In genomic region chr20:17562804-17563305, GRCh38 we compare ENCODE assay signal across 13 cellular contexts. TPM values are rescaled to one million over a fixed set of nuclear protein-coding genes. Genes with fewer than 3 reads are reported as not detected.
DNase-seq lines count a peak whose midpoint lies in the region; ATAC-seq and TF ChIP-seq lines count a peak whose summit lies in the region.
"Had no signal": no experiment of that assay in that cellular context is flagged by ENCODE, and none has a peak within 500 bp of the region (broad histone marks: within the 10 kb centered on the region; RNA-seq: fewer than 3 reads in every experiment).

No MANE protein-coding gene starts in this region.

- peak overlapping the region; percentile 85 for H2AFZ ChIP-seq in mammary epithelial cell (ENCODE audit: low read depth, low read length)

- in situ Hi-C loops in mammary epithelial cell (cut with MboI; ENCODE audit: low sequenced_read_pairs in 2 of 2): no loop called here

- no peak overlapping the region for H3K4me3 Mint-ChIP-seq in activated CD4-positive, alpha-beta memory T cell treated with anti-CD3 and anti-CD28 coated beads, Interleukin-2, amount 10 ng/mL, durations not matched to agents 7 days and 5 days
- H3K4me3 Mint-ChIP-seq: activated naive CD8-positive, alpha-beta T cell treated with anti-CD3 and anti-CD28 coated beads, Interleukin-2, amount 10 ng/mL, durations not matched to agents 7 days and 5 days had no signal

- no peak overlapping the region for H3K4me3 ChIP-seq in mammary epithelial cell (replicated peaks in 1 of 3; ENCODE audit: insufficient read depth in 1 of 3, low read depth in 2 of 3, low read length in 3 of 3)
- H3K4me3 ChIP-seq in tibial artery: no peak overlapping the region
- H3K4me3 ChIP-seq: ovary had no signal

- no peak overlapping the region for H3K4me2 ChIP-seq in mammary epithelial cell (ENCODE audit: insufficient read depth, low read depth, low read length)

- ATAC-seq in HG03342 (IDR thresholded peaks at IDR 0.05; ENCODE audit: unreplicated experiment): no peak

- H3K27me3 ChIP-seq in mammary epithelial cell (ENCODE audit: insufficient read depth, low read length): no peaks in the 10 kb centered on the region
- no peaks in the 10 kb centered on the region for H3K27me3 ChIP-seq in tibial artery
- H3K27me3 ChIP-seq: ovary had no signal

- peak overlapping the region; percentile 39 for H3K9ac ChIP-seq in mammary epithelial cell (ENCODE audit: insufficient read depth, low read length)

- dilution Hi-C loops in mammary epithelial cell (cut with HindIII; ENCODE audit: low sequenced_read_pairs): no loop called here

- peaks cover 13% of the 10 kb centered on the region for H3K27me3 Mint-ChIP-seq in activated CD4-positive, alpha-beta memory T cell treated with anti-CD3 and anti-CD28 coated beads, Interleukin-2, amount 10 ng/mL, durations not matched to agents 7 days and 5 days

- no peaks in the 10 kb centered on the region for H4K20me1 ChIP-seq in mammary epithelial cell (ENCODE audit: insufficient read depth, low read length)

- H3K27ac ChIP-seq in mammary epithelial cell (ENCODE audit: insufficient read depth, low read depth, low read length) (peak overlapping the region; percentile 90), tibial artery (peak overlapping the region; percentile 99 to 100)
- H3K27ac ChIP-seq: 22Rv1, ovary had no signal

- TF ChIP-seq CTCF in mammary epithelial cell (conservative IDR thresholded peaks at IDR 0.05 in 1 of 2, IDR thresholded peaks at IDR 0.05 in 1 of 2; ENCODE audit: extremely low read depth in 1 of 2, insufficient read depth in 1 of 2, low read depth in 1 of 2, low read length in 2 of 2): no peak
- no peak for TF ChIP-seq CTCF in tibial artery (IDR thresholded peaks at IDR 0.05)

- peaks cover 27% of the 10 kb centered on the region for H3K4me1 Mint-ChIP-seq in activated CD4-positive, alpha-beta memory T cell treated with anti-CD3 and anti-CD28 coated beads, Interleukin-2, amount 10 ng/mL, durations not matched to agents 7 days and 5 days

- H3K79me2 ChIP-seq in mammary epithelial cell (ENCODE audit: insufficient read depth, low read length): peaks cover 1% of the 10 kb centered on the region

- POLR2A ChIA-PET in activated CD4-positive, alpha-beta memory T cell treated with anti-CD3 and anti-CD28 coated beads, Interleukin-2, amount 10 ng/mL, durations not matched to agents 7 days and 5 days (lab: Charles Lee): no interaction called here

- H3K9me3 ChIP-seq in mammary epithelial cell (replicated peaks; ENCODE audit: insufficient read depth, low read length): no peaks in the 10 kb centered on the region
- no peaks in the 10 kb centered on the region for H3K9me3 ChIP-seq in tibial artery
- H3K9me3 ChIP-seq: ovary had no signal

- no TSS peak for BruUV-seq in mammary epithelial cell (replicated peaks; lab: Mats Ljungman, UMichigan)

- DNase-seq in DMS53 (lab: John Stamatoyannopoulos, UW) (peak; percentile 31), DMS53 treated with DMSO at 0.1 percent for 48 hours (lab: John Stamatoyannopoulos, UW; ENCODE audit: unreplicated experiment) (no peak), mammary epithelial cell (peak; percentile 77), islet precursor cell (peak; percentile 76), tibial artery (peak in 1 of 2 donors; percentile 48), iPS-NIHi11 (ENCODE audit: low spot score) (no peak)
- DNase-seq in activated CD4-positive, alpha-beta memory T cell treated with anti-CD3 and anti-CD28 coated beads, Interleukin-2, amount 10 ng/mL, durations not matched to agents 7 days and 5 days: no peak
- DNase-seq: activated CD4-positive, alpha-beta T cell treated with anti-CD3 and anti-CD28 coated beads for 48 hours; activated naive CD8-positive, alpha-beta T cell treated with anti-CD3 and anti-CD28 coated beads, Interleukin-2, amount 10 ng/mL, durations not matched to agents 7 days and 5 days; MM.1S; ovary had no signal

- H3K36me3 Mint-ChIP-seq in activated CD4-positive, alpha-beta memory T cell treated with anti-CD3 and anti-CD28 coated beads, Interleukin-2, amount 10 ng/mL, durations not matched to agents 7 days and 5 days (ENCODE audit: low read depth): no peaks in the 10 kb centered on the region

- H3K36me3 ChIP-seq in mammary epithelial cell (ENCODE audit: insufficient read depth, low read length) (no peaks in the 10 kb centered on the region), tibial artery (no peaks in the 10 kb centered on the region)
- H3K36me3 ChIP-seq: ovary had no signal

- intact Hi-C loops in mammary epithelial cell (cut with micrococcal nuclease) (no loop called here), tibial artery (cut with DNase I; ENCODE audit: low total_unique reads) (no loop called here)

- H3K4me1 ChIP-seq in mammary epithelial cell (ENCODE audit: insufficient read depth, low read length): peaks cover 41% of the 10 kb centered on the region
- peaks cover 0 to 98% (median 68%) of the 10 kb centered on the region in 4 donors for H3K4me1 ChIP-seq in tibial artery

- WGBS in mammary epithelial cell (ENCODE audit: low coverage, missing lambda C conversion rate): 0% methylated on average over 2 of the region's 2 CpGs

- H3K27ac Mint-ChIP-seq in activated CD4-positive, alpha-beta memory T cell treated with anti-CD3 and anti-CD28 coated beads, Interleukin-2, amount 10 ng/mL, durations not matched to agents 7 days and 5 days: no peak overlapping the region
- H3K27ac Mint-ChIP-seq: activated naive CD8-positive, alpha-beta T cell treated with anti-CD3 and anti-CD28 coated beads, Interleukin-2, amount 10 ng/mL, durations not matched to agents 7 days and 5 days had no signal

- H3K9me3 Mint-ChIP-seq in activated CD4-positive, alpha-beta memory T cell treated with anti-CD3 and anti-CD28 coated beads, Interleukin-2, amount 10 ng/mL, durations not matched to agents 7 days and 5 days: no peaks in the 10 kb centered on the region

- CTCF ChIA-PET in mammary epithelial cell (lab: Charles Lee; ENCODE audit: low non-redundant PET): no interaction called here
- CTCF ChIA-PET in activated CD4-positive, alpha-beta memory T cell treated with anti-CD3 and anti-CD28 coated beads, Interleukin-2, amount 10 ng/mL, durations not matched to agents 7 days and 5 days (lab: Charles Lee): no interaction called here

RNA-seq across cellular contexts. Expression of gene DSTN, which starts 7.0 kb away (rescaled TPM):
- total RNA-seq in mammary epithelial cell: 100 to 1,000 TPM; 398 to 428 TPM
- polyA plus RNA-seq in mammary epithelial cell: 211 TPM
- polyA minus RNA-seq in mammary epithelial cell: 110 TPM
- total RNA-seq in activated CD4-positive, alpha-beta memory T cell treated with anti-CD3 and anti-CD28 coated beads, Interleukin-2, amount 10 ng/mL, durations not matched to agents 7 days and 5 days: 100 to 1,000 TPM; 104 to 109 TPM

RNA-seq across cellular contexts. Expression of gene BFSP1, which starts 31.7 kb away (rescaled TPM):
- 1 to 10 TPM; 1.3 to 3.2 TPM for total RNA-seq in mammary epithelial cell
- 2.2 TPM for polyA plus RNA-seq in mammary epithelial cell
- polyA minus RNA-seq in mammary epithelial cell: not detected
- total RNA-seq in activated CD4-positive, alpha-beta memory T cell treated with anti-CD3 and anti-CD28 coated beads, Interleukin-2, amount 10 ng/mL, durations not matched to agents 7 days and 5 days: 1 to 10 TPM; 2.7 to 3.2 TPM

Comparison
In these comparisons a context has a peak if more than half of its experiments do, and no peak if none do; other contexts are left out.
1. DNase-seq: peak in DMS53 (single experiment), mammary epithelial cell (single experiment) and islet precursor cell (single experiment); none in DMS53 treated with DMSO at 0.1 percent for 48 hours (single experiment), iPS-NIHi11 (single experiment) and activated CD4-positive, alpha-beta memory T cell treated with anti-CD3 and anti-CD28 coated beads, Interleukin-2, amount 10 ng/mL, durations not matched to agents 7 days and 5 days (single experiment).